ENCODE assay signal across 24 cellular contexts in the genomic region with DNA sequence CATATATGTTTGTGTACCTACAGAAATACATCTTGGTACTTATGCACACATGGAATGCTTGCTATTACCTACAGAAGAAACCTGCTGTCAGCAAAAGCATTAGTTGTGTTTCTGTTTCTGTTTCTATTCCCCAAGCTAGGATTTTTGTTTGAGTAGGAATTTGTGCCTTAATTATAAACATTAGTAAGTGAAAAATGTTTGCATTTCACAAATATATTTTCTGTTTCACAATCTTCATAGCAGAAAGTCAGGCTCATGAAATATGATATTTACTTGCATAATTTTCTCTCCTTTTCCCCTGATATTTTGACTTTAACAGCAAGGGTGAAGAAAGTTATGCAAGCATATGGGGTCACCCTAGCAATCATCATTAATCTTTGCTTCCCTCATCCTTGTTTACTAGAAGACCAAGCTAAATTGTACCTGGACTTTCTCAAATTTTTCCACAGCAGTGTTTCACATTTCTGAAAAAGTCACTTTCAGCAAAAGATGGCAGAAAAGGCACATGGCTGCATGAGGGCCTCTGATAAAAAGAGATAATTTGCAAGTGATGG.
DNase-seq lines count a peak whose midpoint lies in the region; ATAC-seq and TF ChIP-seq lines count a peak whose summit lies in the region.
"Had no signal": no experiment of that assay in that cellular context is flagged by ENCODE, and none has a peak within 500 bp of the region (broad histone marks: within the 10 kb centered on the region; RNA-seq: fewer than 3 reads in every experiment).

No MANE protein-coding gene starts in this region.

- no peak for TF ChIP-seq CTCF in nephron progenitor cell (IDR thresholded peaks at IDR 0.05)

- POLR2A ChIA-PET in naive thymus-derived CD4-positive, alpha-beta T cell (lab: Charles Lee): no interaction called here

- no peaks in the 10 kb centered on the region for H3K9me3 ChIP-seq in naive thymus-derived CD4-positive, alpha-beta T cell (ENCODE audit: control insufficient read depth in 2 of 3, low read length in 3 of 3)
- H3K9me3 ChIP-seq: body of pancreas, upper lobe of left lung had no signal

- intact Hi-C loops in naive thymus-derived CD4-positive, alpha-beta T cell (cut with micrococcal nuclease): no loop called here

- CTCF ChIA-PET in naive thymus-derived CD4-positive, alpha-beta T cell (lab: Charles Lee): no interaction called here

- H3K4me3 Mint-ChIP-seq in nephron progenitor cell: no peak overlapping the region
- H3K4me3 Mint-ChIP-seq in naive thymus-derived CD4-positive, alpha-beta T cell: no peak overlapping the region
- H3K4me3 Mint-ChIP-seq: activated CD4-positive, alpha-beta memory T cell treated with anti-CD3 and anti-CD28 coated beads, Interleukin-2, amount 10 ng/mL, durations not matched to agents 7 days and 5 days; natural killer cell had no signal

- no peaks in the 10 kb centered on the region for H3K9me3 Mint-ChIP-seq in nephron progenitor cell
- H3K9me3 Mint-ChIP-seq in naive thymus-derived CD4-positive, alpha-beta T cell: peaks cover 0 to 5% (median 0%) of the 10 kb centered on the region in 11 donors
- H3K9me3 Mint-ChIP-seq: natural killer cell had no signal

- no peak overlapping the region for H3K4me3 ChIP-seq in naive thymus-derived CD4-positive, alpha-beta T cell (ENCODE audit: low read length)
- H3K4me3 ChIP-seq: body of pancreas, PC-9, upper lobe of left lung had no signal

- H3K27ac Mint-ChIP-seq in nephron progenitor cell: peak overlapping the region; percentile 29
- H3K27ac Mint-ChIP-seq in naive thymus-derived CD4-positive, alpha-beta T cell: no peak overlapping the region
- H3K27ac Mint-ChIP-seq: activated CD4-positive, alpha-beta memory T cell treated with anti-CD3 and anti-CD28 coated beads, Interleukin-2, amount 10 ng/mL, durations not matched to agents 7 days and 5 days; natural killer cell had no signal

- ATAC-seq in SK-N-SH treated with all-trans-retinoic acid at 6 μM for 48 hours: no peak
- no peak for ATAC-seq in naive thymus-derived CD4-positive, alpha-beta T cell
- ATAC-seq: body of pancreas, left ventricle myocardium superior, natural killer cell, Right ventricle myocardium inferior had no signal

- H3K4me1 Mint-ChIP-seq in nephron progenitor cell: peaks cover 23% of the 10 kb centered on the region
- no peaks in the 10 kb centered on the region for H3K4me1 Mint-ChIP-seq in naive thymus-derived CD4-positive, alpha-beta T cell
- H3K4me1 Mint-ChIP-seq: activated CD4-positive, alpha-beta memory T cell treated with anti-CD3 and anti-CD28 coated beads, Interleukin-2, amount 10 ng/mL, durations not matched to agents 7 days and 5 days; natural killer cell had no signal

- no peaks in the 10 kb centered on the region for H3K36me3 Mint-ChIP-seq in nephron progenitor cell (ENCODE audit: low read depth)
- H3K36me3 Mint-ChIP-seq in naive thymus-derived CD4-positive, alpha-beta T cell: no peaks in the 10 kb centered on the region
- H3K36me3 Mint-ChIP-seq: natural killer cell had no signal

- no peaks in the 10 kb centered on the region for H3K36me3 ChIP-seq in naive thymus-derived CD4-positive, alpha-beta T cell (ENCODE audit: control insufficient read depth in 2 of 3, insufficient read depth in 3 of 3, low read length in 3 of 3)
- H3K36me3 ChIP-seq: upper lobe of left lung had no signal

- H3K4me1 ChIP-seq in naive thymus-derived CD4-positive, alpha-beta T cell (ENCODE audit: control insufficient read depth in 2 of 2, insufficient read depth in 2 of 2, low read length in 2 of 2): no peaks in the 10 kb centered on the region
- H3K4me1 ChIP-seq: body of pancreas, upper lobe of left lung had no signal

- H3K27ac ChIP-seq in caudate nucleus (ENCODE audit: low read depth, low read length): no peak overlapping the region
- H3K27ac ChIP-seq in naive thymus-derived CD4-positive, alpha-beta T cell (ENCODE audit: low read depth, low read length): no peak overlapping the region
- H3K27ac ChIP-seq: body of pancreas, PC-9, upper lobe of left lung had no signal

- DNase-seq in HCEC 1CT: peak; percentile 2
- peak; percentile 46 for DNase-seq in fibroblast of peridontal ligament (ENCODE audit: extremely low read depth)
- no peak for DNase-seq in nephron progenitor cell
- DNase-seq in caudate nucleus (lab: John Stamatoyannopoulos, UW): no peak
- DNase-seq in NCI-H2081 (lab: John Stamatoyannopoulos, UW): no peak
- DNase-seq in NCI-H146 (lab: John Stamatoyannopoulos, UW): no peak
- DNase-seq in naive thymus-derived CD4-positive, alpha-beta T cell: no peak
- DNase-seq: activated CD4-positive, alpha-beta memory T cell treated with anti-CD3 and anti-CD28 coated beads, Interleukin-2, amount 10 ng/mL, durations not matched to agents 7 days and 5 days; activated CD4-positive, CD25-positive, alpha-beta regulatory T cell treated with anti-CD3 and anti-CD28 coated beads, Interleukin-2, amount 50 U/mL, for 72 hours; activated CD8-positive, alpha-beta memory T cell treated with anti-CD3 and anti-CD28 coated beads, Interleukin-2, amount 50 U/mL, for 4 hours; activated naive CD4-positive, alpha-beta T cell treated with Interleukin-2 at 50 U/mL for 16 hours; body of pancreas; DMS53; head of caudate nucleus; left ventricle myocardium superior; natural killer cell; NCI-H510A treated with DMSO at 0.1 percent for 48 hours; PC-9; small intestine; stimulated activated naive CD4-positive, alpha-beta T cell; T-helper 2 cell; upper lobe of left lung had no signal

- H3K27me3 Mint-ChIP-seq in nephron progenitor cell (ENCODE audit: low read depth, poor library complexity): no peaks in the 10 kb centered on the region
- H3K27me3 Mint-ChIP-seq in naive thymus-derived CD4-positive, alpha-beta T cell: no peaks in the 10 kb centered on the region
- H3K27me3 Mint-ChIP-seq: activated CD4-positive, alpha-beta memory T cell treated with anti-CD3 and anti-CD28 coated beads, Interleukin-2, amount 10 ng/mL, durations not matched to agents 7 days and 5 days had no signal

- H3K27me3 ChIP-seq in naive thymus-derived CD4-positive, alpha-beta T cell (ENCODE audit: control insufficient read depth in 2 of 2, insufficient read depth in 2 of 2, low read length in 2 of 2): no peaks in the 10 kb centered on the region
- H3K27me3 ChIP-seq: body of pancreas, upper lobe of left lung had no signal

TF ChIP-seq in SK-N-SH treated with all-trans-retinoic acid at 6 μM for 48 hours, 23 proteins besides CTCF, POLR2A, EP300 and RAD21:
- TF ChIP-seq ISL1 (CRISPR knock-in tag; IDR thresholded peaks at IDR 0.05): peak; percentile 19; the same call in 1 of the 2 replicates
- TF ChIP-seq, protein P1, sequence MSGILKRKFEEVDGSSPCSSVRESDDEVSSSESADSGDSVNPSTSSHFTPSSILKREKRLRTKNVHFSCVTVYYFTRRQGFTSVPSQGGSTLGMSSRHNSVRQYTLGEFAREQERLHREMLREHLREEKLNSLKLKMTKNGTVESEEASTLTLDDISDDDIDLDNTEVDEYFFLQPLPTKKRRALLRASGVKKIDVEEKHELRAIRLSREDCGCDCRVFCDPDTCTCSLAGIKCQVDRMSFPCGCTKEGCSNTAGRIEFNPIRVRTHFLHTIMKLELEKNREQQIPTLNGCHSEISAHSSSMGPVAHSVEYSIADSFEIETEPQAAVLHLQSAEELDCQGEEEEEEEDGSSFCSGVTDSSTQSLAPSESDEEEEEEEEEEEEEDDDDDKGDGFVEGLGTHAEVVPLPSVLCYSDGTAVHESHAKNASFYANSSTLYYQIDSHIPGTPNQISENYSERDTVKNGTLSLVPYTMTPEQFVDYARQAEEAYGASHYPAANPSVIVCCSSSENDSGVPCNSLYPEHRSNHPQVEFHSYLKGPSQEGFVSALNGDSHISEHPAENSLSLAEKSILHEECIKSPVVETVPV (CRISPR knock-in tag; IDR thresholded peaks at IDR 0.05): no peak

Comparison
In these comparisons a context has a peak if more than half of its experiments do, and no peak if none do; other contexts are left out.
1. DNase-seq: peak in HCEC 1CT (single experiment) and fibroblast of peridontal ligament (single experiment); none in nephron progenitor cell (single experiment), caudate nucleus (0 of 61), NCI-H2081 (0 of 2), NCI-H146 (single experiment) and naive thymus-derived CD4-positive, alpha-beta T cell (0 of 9).